ENCODE assay signal across 11 cellular contexts in genomic region chr5:179275941-179276837, GRCh38.
DNase-seq lines count a peak whose midpoint lies in the region; TF ChIP-seq lines count a peak whose summit lies in the region.
"Had no signal": no experiment of that assay in that cellular context is flagged by ENCODE, and none has a peak within 500 bp of the region (broad histone marks: within the 10 kb centered on the region; RNA-seq: fewer than 3 reads in every experiment).

No MANE protein-coding gene starts in this region.

- H3K27me3 ChIP-seq in Peyer's patch (no peaks in the 10 kb centered on the region), neuronal stem cell (ENCODE audit: control insufficient read depth in 3 of 3, insufficient read depth in 3 of 3, low read depth in 1 of 3, low read length in 3 of 3) (no peaks in the 10 kb centered on the region)

- no peak overlapping the region for H2BK5ac ChIP-seq in neuronal stem cell (ENCODE audit: low read length)

- peak overlapping the region; percentile 14 for H2BK12ac ChIP-seq in neuronal stem cell (ENCODE audit: low read length)

- no peaks in the 10 kb centered on the region for H3K4me1 Mint-ChIP-seq in activated T-cell treated with anti-CD3 and anti-CD28 coated beads, Interleukin-2, amount 50 U/mL, for 24 hours (ENCODE audit: low read depth)
- H3K4me1 Mint-ChIP-seq: activated naive CD8-positive, alpha-beta T cell treated with anti-CD3 and anti-CD28 coated beads, Interleukin-2, amount 10 ng/mL, durations not matched to agents 7 days and 5 days had no signal

- no peak for TF ChIP-seq POLR2A in Peyer's patch (IDR thresholded peaks at IDR 0.05)

- H2AFZ ChIP-seq in neuronal stem cell (ENCODE audit: low read length), result no peak overlapping the region

- H3K9ac ChIP-seq in neuronal stem cell (ENCODE audit: low read depth, low read length, poor library complexity), result peak overlapping the region; percentile 17

- H2AK5ac ChIP-seq in neuronal stem cell (ENCODE audit: low read depth, low read length), result peak overlapping the region; percentile 97

- peak overlapping the region; percentile 66 for H4K91ac ChIP-seq in neuronal stem cell (ENCODE audit: low read depth, low read length, poor library complexity)

- H2BK120ac ChIP-seq in neuronal stem cell (ENCODE audit: low read depth, low read length), result no peak overlapping the region

- no peak overlapping the region for H3K4me3 ChIP-seq in Peyer's patch
- no peak overlapping the region for H3K4me3 ChIP-seq in fibroblast of villous mesenchyme (ENCODE audit: low read depth, low read length)
- H3K4me3 ChIP-seq in neuronal stem cell (ENCODE audit: low read length in 2 of 2), result no peak overlapping the region

- H3K4me2 ChIP-seq in neuronal stem cell (ENCODE audit: insufficient read depth, low read length, poor library complexity, severe bottlenecking), result no peak overlapping the region

- H3K9me3 Mint-ChIP-seq in activated T-cell treated with anti-CD3 and anti-CD28 coated beads, Interleukin-2, amount 50 U/mL, for 24 hours, result no peaks in the 10 kb centered on the region
- H3K9me3 Mint-ChIP-seq: activated naive CD8-positive, alpha-beta T cell treated with anti-CD3 and anti-CD28 coated beads, Interleukin-2, amount 10 ng/mL, durations not matched to agents 7 days and 5 days; T-helper 2 cell treated with Interferon-gamma antibody and Interleukin-4, amounts not matched to agents 5 μg/mL and 100 μg/mL, for 36 hours had no signal

- H3K23ac ChIP-seq in neuronal stem cell (ENCODE audit: low read depth, low read length, poor library complexity), result peak overlapping the region; percentile 57

- no CpG with 5 or more reads among the region's 23 CpGs for WGBS in neuronal stem cell (ENCODE audit: extremely low coverage in 2 of 2, insufficient read length in 2 of 2, insufficient replicate concordance in 1 of 2), 2 donors

- peak overlapping the region; percentile 77 for H3K14ac ChIP-seq in neuronal stem cell (ENCODE audit: low read length)

- H3K27me3 Mint-ChIP-seq in activated T-cell treated with anti-CD3 and anti-CD28 coated beads, Interleukin-2, amount 50 U/mL, for 24 hours, result no peaks in the 10 kb centered on the region
- H3K27me3 Mint-ChIP-seq: activated naive CD8-positive, alpha-beta T cell treated with anti-CD3 and anti-CD28 coated beads, Interleukin-2, amount 10 ng/mL, durations not matched to agents 7 days and 5 days had no signal

- H3K79me1 ChIP-seq in neuronal stem cell (ENCODE audit: low read depth, low read length), result no peaks in the 10 kb centered on the region

- H4K8ac ChIP-seq in neuronal stem cell (ENCODE audit: low read depth, low read length), result no peak overlapping the region

- peak overlapping the region; percentile 84 for H2BK15ac ChIP-seq in neuronal stem cell (ENCODE audit: low read length)

- no peaks in the 10 kb centered on the region for H3K9me3 ChIP-seq in Peyer's patch
- peaks cover 0 to 3% of the 10 kb centered on the region in 2 donors for H3K9me3 ChIP-seq in neuronal stem cell (replicated peaks in 1 of 2; ENCODE audit: control insufficient read depth in 2 of 2, insufficient read depth in 1 of 2, low read depth in 1 of 2, low read length in 2 of 2)

- H3K18ac ChIP-seq in neuronal stem cell (ENCODE audit: low read length), result peak overlapping the region; percentile 82

- H3K27ac ChIP-seq in Peyer's patch, result peak overlapping the region; percentile 57 to 83 (median 70)
- H3K27ac ChIP-seq in neuronal stem cell (replicated peaks; ENCODE audit: low read length), result no peak overlapping the region

- peak; percentile 97 for DNase-seq in A172 (ENCODE audit: low spot score)
- DNase-seq in Peyer's patch, result peak in 2 of 3 donors; percentile 21 to 79
- peak; percentile 99 for DNase-seq in fibroblast of villous mesenchyme (ENCODE audit: low read depth)
- no peak for DNase-seq in neuronal stem cell (ENCODE audit: low spot score)
- DNase-seq in DMS153 (lab: John Stamatoyannopoulos, UW), result no peak
- DNase-seq in DMS114 treated with DMSO at 0.1 percent for 48 hours (lab: John Stamatoyannopoulos, UW; ENCODE audit: unreplicated experiment), result no peak
- DNase-seq in activated T-cell treated with anti-CD3 and anti-CD28 coated beads, Interleukin-2, amount 50 U/mL, for 24 hours, result no peak
- no peak for DNase-seq in stimulated activated naive CD4-positive, alpha-beta T cell treated with Interleukin-2 at 50 U/mL for 16 hours (lab: John Stamatoyannopoulos, UW)
- DNase-seq: activated naive CD8-positive, alpha-beta T cell treated with anti-CD3 and anti-CD28 coated beads, Interleukin-2, amount 10 ng/mL, durations not matched to agents 7 days and 5 days; NCI-H1930 had no signal

- TF ChIP-seq CTCF in Peyer's patch (IDR thresholded peaks at IDR 0.05), result no peak
- no peak for TF ChIP-seq CTCF in fibroblast of villous mesenchyme (IDR thresholded peaks at IDR 0.05; ENCODE audit: insufficient read depth, low read depth, low read length)

- H3K27ac Mint-ChIP-seq in activated T-cell treated with anti-CD3 and anti-CD28 coated beads, Interleukin-2, amount 50 U/mL, for 24 hours, result no peak overlapping the region
- H3K27ac Mint-ChIP-seq: activated naive CD8-positive, alpha-beta T cell treated with anti-CD3 and anti-CD28 coated beads, Interleukin-2, amount 10 ng/mL, durations not matched to agents 7 days and 5 days; T-helper 2 cell treated with Interferon-gamma antibody and Interleukin-4, amounts not matched to agents 5 μg/mL and 100 μg/mL, for 36 hours had no signal

- no peaks in the 10 kb centered on the region for H3K36me3 ChIP-seq in Peyer's patch
- H3K36me3 ChIP-seq in neuronal stem cell (replicated peaks in 1 of 2; ENCODE audit: control insufficient read depth in 2 of 2, insufficient read depth in 2 of 2, low read length in 2 of 2), result no peaks in the 10 kb centered on the region

- no peaks in the 10 kb centered on the region for H3K36me3 Mint-ChIP-seq in activated T-cell treated with anti-CD3 and anti-CD28 coated beads, Interleukin-2, amount 50 U/mL, for 24 hours (ENCODE audit: low read depth)
- H3K36me3 Mint-ChIP-seq: activated naive CD8-positive, alpha-beta T cell treated with anti-CD3 and anti-CD28 coated beads, Interleukin-2, amount 10 ng/mL, durations not matched to agents 7 days and 5 days had no signal

- H3K4me3 Mint-ChIP-seq in activated T-cell treated with anti-CD3 and anti-CD28 coated beads, Interleukin-2, amount 50 U/mL, for 24 hours, result no peak overlapping the region
- H3K4me3 Mint-ChIP-seq: activated naive CD8-positive, alpha-beta T cell treated with anti-CD3 and anti-CD28 coated beads, Interleukin-2, amount 10 ng/mL, durations not matched to agents 7 days and 5 days; T-helper 2 cell treated with Interferon-gamma antibody and Interleukin-4, amounts not matched to agents 5 μg/mL and 100 μg/mL, for 36 hours had no signal

- H3K4me1 ChIP-seq in Peyer's patch, result peaks cover 0 to 5% (median 0%) of the 10 kb centered on the region in 4 donors
- H3K4me1 ChIP-seq in neuronal stem cell (ENCODE audit: control insufficient read depth in 2 of 2, insufficient read depth in 1 of 2, low read depth in 1 of 2, low read length in 2 of 2), result peaks cover 0 to 7% of the 10 kb centered on the region in 2 donors

- no peak overlapping the region for H3K4ac ChIP-seq in neuronal stem cell (ENCODE audit: low read length)

Comparison
In these comparisons a context has a peak if more than half of its experiments do, and no peak if none do; other contexts are left out.
1. DNase-seq: peak in A172 (single experiment), Peyer's patch (2 of 3) and fibroblast of villous mesenchyme (single experiment); none in neuronal stem cell (single experiment), DMS153 (single experiment), DMS114 treated with DMSO at 0.1 percent for 48 hours (single experiment), activated T-cell treated with anti-CD3 and anti-CD28 coated beads, Interleukin-2, amount 50 U/mL, for 24 hours (single experiment) and stimulated activated naive CD4-positive, alpha-beta T cell treated with Interleukin-2 at 50 U/mL for 16 hours (single experiment).